ENCODE assay signal across 8 cellular contexts in genomic region chr5:135034186-135034962, GRCh38. TPM values are rescaled to one million over a fixed set of nuclear protein-coding genes. Genes with fewer than 3 reads are reported as not detected.
DNase-seq lines count a peak whose midpoint lies in the region; ATAC-seq, FAIRE-seq and TF ChIP-seq lines count a peak whose summit lies in the region.

TSS of gene PITX1 (minus strand) at chr5:135034228. CDS start at chr5:135033881, 347 bp downstream.

- H4K91ac ChIP-seq in mesenchymal stem cell (ENCODE audit: low read length): peak within 1 kb of the TSS; percentile 90

- peak within 1 kb of the TSS; percentile 65 for H2AFZ ChIP-seq in mesenchymal stem cell (ENCODE audit: low read depth, low read length)

- in situ Hi-C loops in Caki2 (cut with HindIII; ENCODE audit: low pct_unique_long_range_greater_than_20kb, low sequenced_read_pairs): no loop called here

- DNase-seq in Caki2 (ENCODE audit: low read depth) (peak; percentile 21), HTR-8/SVneo (ENCODE audit: insufficient read length, low spot score) (peak; percentile 80), RPMI7951 (ENCODE audit: low read depth) (peak; percentile 40), bronchial epithelial cell (ENCODE audit: low read depth) (peak; percentile 65), mesenchymal stem cell (peak; percentile 68), GM20000 (ENCODE audit: low spot score) (no peak)

- H2AK5ac ChIP-seq in mesenchymal stem cell (ENCODE audit: low read length, severe bottlenecking): no peak within 1 kb of the TSS

- peaks cover 10% of the 10 kb centered on the region for H3K27me3 ChIP-seq in bronchial epithelial cell (ENCODE audit: control insufficient read depth, insufficient read depth, low read length)
- H3K27me3 ChIP-seq in mesenchymal stem cell (ENCODE audit: control insufficient read depth in 1 of 2, insufficient read depth in 1 of 2, low read length in 2 of 2): peaks cover 85 to 90% of the 10 kb centered on the region in 2 experiments
- H3K27me3 ChIP-seq in thymus (ENCODE audit: control insufficient read depth, insufficient read depth): peaks cover 92% of the 10 kb centered on the region

- H3K9me3 ChIP-seq in mesenchymal stem cell (ENCODE audit: control insufficient read depth, low read length) (no peaks in the 10 kb centered on the region), thymus (ENCODE audit: control insufficient read depth) (peaks cover 5% of the 10 kb centered on the region)

- no peak for ATAC-seq in GM21619 (IDR thresholded peaks at IDR 0.05; ENCODE audit: unreplicated experiment)

- TF ChIP-seq CTCF in bronchial epithelial cell (IDR thresholded peaks at IDR 0.05; ENCODE audit: insufficient read depth, low read length, severe bottlenecking) (no peak), GM20000 (IDR thresholded peaks at IDR 0.05; ENCODE audit: extremely low read depth, missing control alignments) (no peak)

- H3K4me2 ChIP-seq in mesenchymal stem cell (ENCODE audit: low read length, poor library complexity, severe bottlenecking): peak within 1 kb of the TSS; percentile 73

- peaks cover 6% of the 10 kb centered on the region for H3K36me3 ChIP-seq in bronchial epithelial cell (ENCODE audit: control insufficient read depth, insufficient read depth, low read length)
- H3K36me3 ChIP-seq in mesenchymal stem cell (ENCODE audit: control insufficient read depth in 1 of 2, insufficient read depth in 2 of 2, low read depth in 1 of 2, low read length in 2 of 2): no peaks in the 10 kb centered on the region
- H3K36me3 ChIP-seq in thymus (ENCODE audit: control insufficient read depth, insufficient read depth): no peaks in the 10 kb centered on the region

- FAIRE-seq in HTR-8/SVneo (lab: Jason Lieb, UNC) (peak; percentile 20), bronchial epithelial cell (lab: Jason Lieb, UNC) (no peak)

- peak within 1 kb of the TSS in 1 of 2 experiments; percentile 14 for H3K23ac ChIP-seq in mesenchymal stem cell (ENCODE audit: low read length in 2 of 2)

- peak within 1 kb of the TSS; percentile 82 to 90 for H3K18ac ChIP-seq in mesenchymal stem cell (ENCODE audit: low read depth in 1 of 2, low read length in 2 of 2)

- H3K27ac ChIP-seq in mesenchymal stem cell (ENCODE audit: low read length, poor library complexity, severe bottlenecking): no peak within 1 kb of the TSS
- no peak within 1 kb of the TSS for H3K27ac ChIP-seq in thymus (ENCODE audit: low read depth)

- no peak within 1 kb of the TSS for H2BK5ac ChIP-seq in mesenchymal stem cell (ENCODE audit: low read depth, low read length, poor library complexity, severe bottlenecking)

- 2% methylated on average over 34 of the region's 71 CpGs for WGBS in mesenchymal stem cell
- WGBS in thymus: 4% methylated on average over 67 of the region's 71 CpGs

- peak within 1 kb of the TSS; percentile 21 for H2BK120ac ChIP-seq in mesenchymal stem cell (ENCODE audit: low read depth, low read length)

- H3K14ac ChIP-seq in mesenchymal stem cell (ENCODE audit: low read length in 2 of 2): peak within 1 kb of the TSS in 1 of 2 experiments; percentile 2

- H3K4ac ChIP-seq in mesenchymal stem cell (ENCODE audit: low read depth in 1 of 2, low read length in 2 of 2): peak within 1 kb of the TSS; percentile 20 to 47

- peak within 1 kb of the TSS; percentile 54 for H2BK15ac ChIP-seq in mesenchymal stem cell (ENCODE audit: low read depth, poor library complexity, severe bottlenecking)

- H2BK12ac ChIP-seq in mesenchymal stem cell (ENCODE audit: low read length in 2 of 2): peak within 1 kb of the TSS in 1 of 2 experiments; percentile 66

- H4K8ac ChIP-seq in mesenchymal stem cell (ENCODE audit: low read length): peak within 1 kb of the TSS; percentile 85

- peak within 1 kb of the TSS; percentile 61 for H3K4me3 ChIP-seq in bronchial epithelial cell (ENCODE audit: low read depth, low read length)
- H3K4me3 ChIP-seq in mesenchymal stem cell (ENCODE audit: insufficient read depth in 1 of 2, low read depth in 1 of 2, low read length in 2 of 2): peak within 1 kb of the TSS; percentile 40 to 77
- H3K4me3 ChIP-seq in thymus (ENCODE audit: low read length): peak within 1 kb of the TSS; percentile 45

- H3K9ac ChIP-seq in mesenchymal stem cell (ENCODE audit: low read length): peak within 1 kb of the TSS; percentile 54

- no peaks in the 10 kb centered on the region for H3K79me1 ChIP-seq in mesenchymal stem cell (replicated peaks; ENCODE audit: low read length, poor library complexity, severe bottlenecking)

- H3K4me1 ChIP-seq in mesenchymal stem cell (ENCODE audit: control insufficient read depth, insufficient read depth, low read depth, low read length): peaks cover 30% of the 10 kb centered on the region
- H3K4me1 ChIP-seq in thymus (ENCODE audit: control insufficient read depth, insufficient read depth, low read length): peaks cover 6% of the 10 kb centered on the region

RNA-seq across cellular contexts. Expression of gene PITX1, which starts in this region (rescaled TPM):
- 0.35 and 4.6 TPM in 2 replicates for total RNA-seq in Caki2 (2014; rRNA removed; shearing (Covaris generic); ENCODE audit: low replicate concordance)
- total RNA-seq in RPMI7951 (2014; rRNA removed; shearing (Covaris generic)): 0.49 TPM in 1 of 2 replicates, not detected in the other
- total RNA-seq in bronchial epithelial cell: 87.7 and 145 TPM in 2 replicates
- 73.5 TPM for polyA plus RNA-seq in mesenchymal stem cell (2013, experiment 1 of 2)
- 74.6 TPM for polyA plus RNA-seq in mesenchymal stem cell (2013, experiment 2 of 2)
- polyA plus RNA-seq in thymus: 0.46 TPM

Comparison
In these comparisons a context has a peak if more than half of its experiments do, and no peak if none do; other contexts are left out.
1. RNA of gene PITX1 (total RNA-seq): 87.7 to 145 TPM in bronchial epithelial cell; 0.35 to 4.6 TPM in Caki2 and 0.49 TPM in RPMI7951; every median in the first group is over 10 times any median in the second.
2. Peak in DNase-seq in RPMI7951; RNA of the gene not detected or under 1 TPM.
3. Peak in every context shown above with its lines, with median percentiles within 50 percentile points of each other: H3K4me3 ChIP-seq.